Comparison of ENCODE assay signal across 12 cellular contexts in the genomic region with DNA sequence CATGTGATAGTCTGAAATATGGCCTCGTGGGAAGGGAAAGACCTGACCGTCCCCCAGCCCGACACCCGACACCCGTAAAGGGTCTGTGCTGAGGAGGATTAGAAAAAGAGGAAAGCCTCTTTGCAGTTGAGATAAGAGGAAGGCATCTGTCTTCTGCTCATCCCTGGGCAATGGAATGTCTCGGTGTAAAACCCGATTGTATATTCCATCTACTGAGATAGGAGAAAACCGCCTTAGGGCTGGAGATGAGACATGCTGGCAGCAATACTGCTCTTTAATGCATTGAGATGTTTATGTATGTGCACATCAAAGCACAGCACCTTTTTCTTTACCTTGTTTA. TPM values are rescaled to one million over a fixed set of nuclear protein-coding genes. Genes with fewer than 3 reads are reported as not detected.
DNase-seq lines count a peak whose midpoint lies in the region; FAIRE-seq and TF ChIP-seq lines count a peak whose summit lies in the region.
"Not testable (repeated sequence)": the region's sequence is repeated elsewhere in the genome, so short reads cannot be mapped to it uniquely, and the experiment has no call there.
"Had no signal": no experiment of that assay in that cellular context is flagged by ENCODE, and none has a peak within 500 bp of the region (broad histone marks: within the 10 kb centered on the region; RNA-seq: fewer than 3 reads in every experiment).

No MANE protein-coding gene starts in this region.

- not testable (repeated sequence) for H3K27me3 Mint-ChIP-seq in H9 (ENCODE audit: low read depth); neural progenitor cell (ENCODE audit: insufficient read depth, low read depth)

- not testable (repeated sequence) for H3K56ac ChIP-seq in H9 (ENCODE audit: insufficient read length, low read depth, low read length)

- not testable (repeated sequence) for H2BK15ac ChIP-seq in H9 (ENCODE audit: low read depth, low read length)

- H3K27ac ChIP-seq in H9 (ENCODE audit: insufficient read length, low read depth, low read length) (peak overlapping the region; percentile 29), SJCRH30 (peak overlapping the region; percentile 54), epithelial cell of prostate (peak overlapping the region; percentile 72), keratinocyte (ENCODE audit: control insufficient read depth, insufficient read depth, low read length) (peak overlapping the region; percentile 61)
- not testable (repeated sequence) for H3K27ac ChIP-seq in neural progenitor cell

- H4K5ac ChIP-seq in H9 (ENCODE audit: insufficient read length, low read depth, low read length) = not testable (repeated sequence)

- H3K79me2 ChIP-seq in H9 (ENCODE audit: insufficient read depth, low read length); keratinocyte (ENCODE audit: control insufficient read depth, insufficient read depth, low read length); neural progenitor cell (ENCODE audit: low read depth): not testable (repeated sequence)

- peaks cover 6 to 13% of the 10 kb centered on the region in 2 experiments; a peak in 4 of 5 replicates for H3K9me3 Mint-ChIP-seq in H9
- not testable (repeated sequence) for H3K9me3 Mint-ChIP-seq in neural progenitor cell

- H3K4me1 Mint-ChIP-seq in H9 = peaks cover 51 to 55% of the 10 kb centered on the region in 2 experiments
- H3K4me1 Mint-ChIP-seq in neural progenitor cell = not testable (repeated sequence)

- H3K4ac ChIP-seq in H9 (ENCODE audit: low read depth, low read length) = not testable (repeated sequence)

- H3K9me1 ChIP-seq in keratinocyte (ENCODE audit: control insufficient read depth, extremely low read depth, insufficient read depth, low read length) = not testable (repeated sequence)

- H2AFZ ChIP-seq in H9 (ENCODE audit: low read length); keratinocyte (ENCODE audit: control insufficient read depth, low read length): not testable (repeated sequence)
- H2AFZ ChIP-seq in neural progenitor cell (replicated peaks) = peak overlapping the region; percentile 68

- H3K23ac ChIP-seq in H9 (ENCODE audit: insufficient read length, low read depth, low read length) = not testable (repeated sequence)

- not testable (repeated sequence) for H3K18ac ChIP-seq in H9 (ENCODE audit: insufficient read length, low read depth, low read length)

- not testable (repeated sequence) for H2BK5ac ChIP-seq in H9 (ENCODE audit: insufficient read length, low read length)

- not testable (repeated sequence) for H3K36me3 ChIP-seq in SJCRH30; keratinocyte (ENCODE audit: control insufficient read depth in 2 of 2, extremely low read depth in 1 of 2, insufficient read depth in 2 of 2, low read length in 2 of 2); neural progenitor cell

- not testable (repeated sequence) for H3T11ph ChIP-seq in H9 (ENCODE audit: low read length)

- H3K14ac ChIP-seq in H9 (ENCODE audit: insufficient read depth, low read length) = not testable (repeated sequence)

- not testable (repeated sequence) for DNase-seq in H9; epithelial cell of prostate (ENCODE audit: low read depth, low spot score); keratinocyte (ENCODE audit: low read depth, low spot score); neural progenitor cell (ENCODE audit: low spot score)
- DNase-seq in NCI-H524 treated with DMSO at 0.1 percent for 48 hours (lab: John Stamatoyannopoulos, UW) = peak; percentile 37
- DNase-seq in SJCRH30 = peak; percentile 7 to 8

- H3K4me1 ChIP-seq in H9 (ENCODE audit: insufficient read depth, low read length) (peaks cover 15% of the 10 kb centered on the region), SJCRH30 (peaks cover 21% of the 10 kb centered on the region), keratinocyte (ENCODE audit: control insufficient read depth, extremely low read depth, insufficient read depth, low read length) (peaks cover 17% of the 10 kb centered on the region)
- H3K4me1 ChIP-seq in neural progenitor cell = not testable (repeated sequence)

- WGBS in H9 (ENCODE audit: extremely low coverage, insufficient read length, low lambda C conversion rate) = no CpG with 5 or more reads among the region's 8 CpGs

- H3F3A ChIP-seq in neural progenitor cell (ENCODE audit: low read depth) = not testable (repeated sequence)

- H2AK5ac ChIP-seq in H9 (ENCODE audit: insufficient read length, low read length) = not testable (repeated sequence)

- not testable (repeated sequence) for H4K8ac ChIP-seq in H9 (replicated peaks; ENCODE audit: insufficient read length, low read depth, low read length)

- not testable (repeated sequence) for H4K91ac ChIP-seq in H9 (ENCODE audit: insufficient read length, low read depth, low read length)

- peak overlapping the region; percentile 15 to 28; a peak in 4 of 5 replicates for H3K4me3 Mint-ChIP-seq in H9
- H3K4me3 Mint-ChIP-seq in neural progenitor cell = not testable (repeated sequence)

- H2BK20ac ChIP-seq in H9 (ENCODE audit: low read depth, low read length, poor library complexity, severe bottlenecking) = not testable (repeated sequence)

- not testable (repeated sequence) for H2BK120ac ChIP-seq in H9 (ENCODE audit: low read depth, low read length, poor library complexity, severe bottlenecking)

- H3K9ac ChIP-seq in H9 (ENCODE audit: extremely low read depth, insufficient read length, low read length); keratinocyte (ENCODE audit: control insufficient read depth, extremely low read depth, insufficient read depth, low read length); neural progenitor cell: not testable (repeated sequence)

- not testable (repeated sequence) for H3K4me3 ChIP-seq in SJCRH30; keratinocyte (ENCODE audit: control insufficient read depth in 2 of 3, extremely low read depth in 1 of 3, insufficient read depth in 2 of 3, low read depth in 1 of 3, low read length in 3 of 3); neural progenitor cell

- H3K36me3 Mint-ChIP-seq in H9 (ENCODE audit: insufficient read depth in 1 of 3, low read depth in 3 of 3) = peaks cover 2 to 13% (median 9%) of the 10 kb centered on the region in 3 experiments; a peak in 5 of 7 replicates
- not testable (repeated sequence) for H3K36me3 Mint-ChIP-seq in neural progenitor cell

- H3K9me3 ChIP-seq in H9 (ENCODE audit: control insufficient read depth, low read depth, low read length); SJCRH30 (replicated peaks); keratinocyte (ENCODE audit: control insufficient read depth, low read depth, low read length); neural progenitor cell (ENCODE audit: low read depth): not testable (repeated sequence)

- not testable (repeated sequence) for H4K20me1 ChIP-seq in H9 (ENCODE audit: control insufficient read depth, insufficient read depth, insufficient read length); keratinocyte (ENCODE audit: control insufficient read depth, extremely low read depth, insufficient read depth, low read length); neural progenitor cell (ENCODE audit: low read depth)

- H3K23me2 ChIP-seq in H9 (ENCODE audit: insufficient read length, low read depth, low read length, poor library complexity, severe bottlenecking) = not testable (repeated sequence)

- TF ChIP-seq CTCF in H9 (conservative IDR thresholded peaks at IDR 0.05); keratinocyte (optimal IDR thresholded peaks at IDR 0.05 in 1 of 3, IDR thresholded peaks at IDR 0.05 in 1 of 3, conservative IDR thresholded peaks at IDR 0.05 in 1 of 3; ENCODE audit: extremely low read depth in 1 of 3, insufficient read depth in 2 of 3, low read length in 3 of 3); neural progenitor cell (IDR thresholded peaks at IDR 0.05): not testable (repeated sequence)

- H3K79me1 ChIP-seq in H9 (ENCODE audit: insufficient read depth, low read depth, low read length, poor library complexity, severe bottlenecking) = not testable (repeated sequence)

- peak overlapping the region; percentile 60 to 98 (median 97) for H3K27ac Mint-ChIP-seq in H9
- not testable (repeated sequence) for H3K27ac Mint-ChIP-seq in neural progenitor cell

- not testable (repeated sequence) for H3K27me3 ChIP-seq in H9 (ENCODE audit: insufficient read depth, low read length); SJCRH30; keratinocyte (ENCODE audit: control insufficient read depth, extremely low read depth, insufficient read depth, low read length); neural progenitor cell

- dilution Hi-C loops in keratinocyte (cut with MboI; ENCODE audit: extremely low pct_ligation_motif_present, low sequenced_read_pairs) = not testable (repeated sequence)

- not testable (repeated sequence) for FAIRE-seq in keratinocyte (lab: Jason Lieb, UNC)

- not testable (repeated sequence) for H2BK12ac ChIP-seq in H9 (ENCODE audit: insufficient read length, low read depth, low read length)

- H3K4me2 ChIP-seq in H9 (ENCODE audit: insufficient read depth, insufficient read length, low read length); keratinocyte (ENCODE audit: control insufficient read depth, extremely low read depth, insufficient read depth, low read depth, low read length); neural progenitor cell: not testable (repeated sequence)

RNA-seq across cellular contexts. Expression of gene AICDA, which starts 23.3 kb away (rescaled TPM):
- 0.22 TPM in 1 of 2 replicates, not detected in the other for total RNA-seq in H9 (2021)
- not detected in 2 replicates for total RNA-seq in SJCRH30 (2014; rRNA removed; shearing (Covaris generic))
- not detected in 3 replicates for polyA plus RNA-seq in keratinocyte
- polyA plus RNA-seq in keratinocyte (2011; ENCODE audit: low read depth) = not detected
- not detected in 2 replicates for polyA plus RNA-seq in keratinocyte (2011; cell fraction: cytosol; rRNA removed)
- not detected in 2 replicates for polyA plus RNA-seq in keratinocyte (2011; cell fraction: nucleus; rRNA removed)
- 0.10 TPM in 1 of 2 replicates, not detected in the other for polyA plus RNA-seq in keratinocyte (2012; ENCODE audit: low replicate concordance)
- not detected in 3 replicates for polyA minus RNA-seq in keratinocyte
- not detected for polyA minus RNA-seq in keratinocyte (2011; cell fraction: cytosol; rRNA and poly(A)+ RNA removed)
- polyA minus RNA-seq in keratinocyte (2011; cell fraction: nucleus; rRNA and poly(A)+ RNA removed) = not detected in 2 replicates
- not detected in 2 replicates for total RNA-seq in neural progenitor cell (ENCODE audit: low replicate concordance)
- total RNA-seq: A673, Caco-2, H1, HFFc6, HT1080 had no signal
- polyA plus RNA-seq: CD8-positive, alpha-beta memory T cell; H1 had no signal

RNA-seq across cellular contexts. Expression of gene MFAP5, which starts 26.6 kb away (rescaled TPM):
- 0.09 and 0.26 TPM in 2 replicates for total RNA-seq in H9 (2021)
- total RNA-seq in SJCRH30 (2014; rRNA removed; shearing (Covaris generic)) = 0.23 TPM in 1 of 2 replicates, not detected in the other
- 295 to 394 TPM (median 317 TPM) in 3 replicates for polyA plus RNA-seq in keratinocyte
- polyA plus RNA-seq in keratinocyte (2011; ENCODE audit: low read depth) = 33.5 TPM
- 174 and 334 TPM in 2 replicates for polyA plus RNA-seq in keratinocyte (2011; cell fraction: cytosol; rRNA removed)
- polyA plus RNA-seq in keratinocyte (2011; cell fraction: nucleus; rRNA removed) = 541 and 570 TPM in 2 replicates
- polyA plus RNA-seq in keratinocyte (2012; ENCODE audit: low replicate concordance) = 84.4 and 142 TPM in 2 replicates
- 158 to 254 TPM (median 197 TPM) in 3 replicates for polyA minus RNA-seq in keratinocyte
- polyA minus RNA-seq in keratinocyte (2011; cell fraction: cytosol; rRNA and poly(A)+ RNA removed) = 115 TPM
- polyA minus RNA-seq in keratinocyte (2011; cell fraction: nucleus; rRNA and poly(A)+ RNA removed) = 126 and 277 TPM in 2 replicates
- total RNA-seq in neural progenitor cell (ENCODE audit: low replicate concordance) = 0.25 TPM in 1 of 2 replicates, not detected in the other
- total RNA-seq: CD8-positive, alpha-beta memory T cell; HT1080 had no signal
- polyA plus RNA-seq: CD8-positive, alpha-beta memory T cell had no signal
